40 cellular contexts compared by ENCODE assay signal in the genomic region with DNA sequence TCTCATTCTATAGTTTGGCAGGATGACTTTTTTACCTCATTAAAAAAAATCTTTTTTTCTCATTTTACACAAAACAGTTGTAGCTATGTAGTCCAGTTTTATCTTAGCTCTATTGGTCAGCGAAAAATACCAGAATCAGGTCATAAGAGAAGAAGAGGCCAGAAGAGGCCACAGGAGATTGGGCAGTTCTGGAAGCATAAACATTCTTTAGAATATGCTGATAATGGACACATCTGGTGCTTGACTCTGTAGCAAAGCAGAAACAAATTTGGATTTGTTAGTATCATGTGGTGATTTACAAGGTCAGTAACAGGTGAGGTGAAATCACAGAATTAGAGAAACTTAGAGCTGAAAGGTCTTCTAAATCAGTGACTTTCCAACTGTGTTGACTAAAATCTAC.
"Had no signal": no experiment of that assay in that cellular context is flagged by ENCODE, and none has a peak within 500 bp of the region (broad histone marks: within the 10 kb centered on the region; RNA-seq: fewer than 3 reads in every experiment).

No MANE protein-coding gene starts in this region.

- H3K27me3 Mint-ChIP-seq: activated naive CD4-positive, alpha-beta T cell treated with anti-CD3 and anti-CD28 coated beads, Interleukin-2, amount 10 ng/mL, durations not matched to agents 7 days and 5 days; activated naive CD4-positive, alpha-beta T cell treated with anti-CD3 and anti-CD28 coated beads, Interleukin-2, amount 50 U/mL, for 24 hours; activated naive CD8-positive, alpha-beta T cell; activated naive CD8-positive, alpha-beta T cell treated with anti-CD3 and anti-CD28 coated beads for 36 hours; activated naive CD8-positive, alpha-beta T cell treated with anti-CD3 and anti-CD28 coated beads, Interleukin-2, amount 10 ng/mL, durations not matched to agents 7 days and 5 days; activated naive CD8-positive, alpha-beta T cell treated with anti-CD3 and anti-CD28 coated beads, Interleukin-2, amount 50 U/mL, for 24 hours; activated T-helper 17 cell treated with anti-CD3 and anti-CD28 coated beads, Interleukin-2, amount 50 U/mL, for 72 hours; central memory CD8-positive, alpha-beta T cell had no signal

- H3K9me3 ChIP-seq: adrenal gland, ascending aorta, body of pancreas, breast epithelium had no signal

- H3K4me3 Mint-ChIP-seq: activated naive CD4-positive, alpha-beta T cell treated with anti-CD3 and anti-CD28 coated beads for 36 hours; activated naive CD4-positive, alpha-beta T cell treated with anti-CD3 and anti-CD28 coated beads, Interleukin-2, amount 10 ng/mL, durations not matched to agents 7 days and 5 days; activated naive CD4-positive, alpha-beta T cell treated with anti-CD3 and anti-CD28 coated beads, Interleukin-2, amount 50 U/mL, for 24 hours; activated naive CD8-positive, alpha-beta T cell; activated naive CD8-positive, alpha-beta T cell treated with anti-CD3 and anti-CD28 coated beads for 36 hours; activated naive CD8-positive, alpha-beta T cell treated with anti-CD3 and anti-CD28 coated beads, Interleukin-2, amount 10 ng/mL, durations not matched to agents 7 days and 5 days; activated naive CD8-positive, alpha-beta T cell treated with anti-CD3 and anti-CD28 coated beads, Interleukin-2, amount 50 U/mL, for 24 hours; activated T-cell treated with anti-CD3 and anti-CD28 coated beads, Interleukin-2, amount 50 U/mL, for 4 hours; activated T-cell treated with anti-CD3 and anti-CD28 coated beads, Interleukin-2, amount 50 U/mL, for 72 hours; activated T-helper 1 cell treated with anti-CD3 and anti-CD28 coated beads, Interleukin-12 subunit alpha, Interleukin-12 subunit beta, Interleukin-2, Interleukin-4 antibody, amounts not matched to agents 30 ng/mL and 10 ng/mL and 1 ng/mL, durations not matched to agents 14 hours and 24 hours and 36 hours; activated T-helper 17 cell treated with anti-CD3 and anti-CD28 coated beads, Interleukin-2, amount 50 U/mL, for 72 hours; brain; central memory CD8-positive, alpha-beta T cell had no signal

- H3K36me3 Mint-ChIP-seq: activated naive CD4-positive, alpha-beta T cell treated with anti-CD3 and anti-CD28 coated beads, Interleukin-2, amount 10 ng/mL, durations not matched to agents 7 days and 5 days; activated naive CD4-positive, alpha-beta T cell treated with anti-CD3 and anti-CD28 coated beads, Interleukin-2, amount 50 U/mL, for 24 hours; activated naive CD4-positive, alpha-beta T cell treated with anti-CD3 and anti-CD28 coated beads, Interleukin-2, amount 50 U/mL, for 72 hours; activated naive CD8-positive, alpha-beta T cell; activated naive CD8-positive, alpha-beta T cell treated with anti-CD3 and anti-CD28 coated beads for 36 hours; activated naive CD8-positive, alpha-beta T cell treated with anti-CD3 and anti-CD28 coated beads, Interleukin-2, amount 10 ng/mL, durations not matched to agents 7 days and 5 days; brain had no signal

- H3K9me3 Mint-ChIP-seq: activated naive CD4-positive, alpha-beta T cell treated with anti-CD3 and anti-CD28 coated beads for 36 hours; activated naive CD4-positive, alpha-beta T cell treated with anti-CD3 and anti-CD28 coated beads, Interleukin-2, amount 10 ng/mL, durations not matched to agents 7 days and 5 days; activated naive CD4-positive, alpha-beta T cell treated with anti-CD3 and anti-CD28 coated beads, Interleukin-2, amount 50 U/mL, for 24 hours; activated naive CD8-positive, alpha-beta T cell treated with anti-CD3 and anti-CD28 coated beads for 36 hours; activated naive CD8-positive, alpha-beta T cell treated with anti-CD3 and anti-CD28 coated beads, Interleukin-2, amount 10 ng/mL, durations not matched to agents 7 days and 5 days; activated naive CD8-positive, alpha-beta T cell treated with anti-CD3 and anti-CD28 coated beads, Interleukin-2, amount 50 U/mL, for 24 hours; activated T-cell treated with anti-CD3 and anti-CD28 coated beads, Interleukin-2, amount 50 U/mL, for 4 hours; activated T-cell treated with anti-CD3 and anti-CD28 coated beads, Interleukin-2, amount 50 U/mL, for 72 hours; activated T-helper 1 cell treated with anti-CD3 and anti-CD28 coated beads, Interleukin-12 subunit alpha, Interleukin-12 subunit beta, Interleukin-2, Interleukin-4 antibody, amounts not matched to agents 30 ng/mL and 10 ng/mL and 1 ng/mL, durations not matched to agents 14 hours and 24 hours and 36 hours; activated T-helper 2 cell treated with anti-CD3 and anti-CD28 coated beads, Interferon-gamma antibody, Interleukin-2, Interleukin-4, amounts not matched to agents 10 μg/mL and 5 μg/mL and 100 μg/mL, durations not matched to agents 14 hours and 24 hours and 36 hours; brain had no signal

- FAIRE-seq: astrocyte, bronchial epithelial cell had no signal

- H3K4me1 Mint-ChIP-seq: activated naive CD4-positive, alpha-beta T cell treated with anti-CD3 and anti-CD28 coated beads, Interleukin-2, amount 10 ng/mL, durations not matched to agents 7 days and 5 days; activated naive CD4-positive, alpha-beta T cell treated with anti-CD3 and anti-CD28 coated beads, Interleukin-2, amount 50 U/mL, for 24 hours; activated naive CD8-positive, alpha-beta T cell treated with anti-CD3 and anti-CD28 coated beads for 36 hours; activated naive CD8-positive, alpha-beta T cell treated with anti-CD3 and anti-CD28 coated beads, Interleukin-2, amount 10 ng/mL, durations not matched to agents 7 days and 5 days; activated naive CD8-positive, alpha-beta T cell treated with anti-CD3 and anti-CD28 coated beads, Interleukin-2, amount 50 U/mL, for 24 hours; activated T-helper 17 cell treated with anti-CD3 and anti-CD28 coated beads, Interleukin-2, amount 50 U/mL, for 72 hours; central memory CD8-positive, alpha-beta T cell had no signal

- H3K36me3 ChIP-seq: adrenal gland, ascending aorta, brain microvascular endothelial cell, breast epithelium, cardiac muscle cell had no signal

- H3K27ac Mint-ChIP-seq: activated naive CD4-positive, alpha-beta T cell treated with anti-CD3 and anti-CD28 coated beads for 36 hours; activated naive CD4-positive, alpha-beta T cell treated with anti-CD3 and anti-CD28 coated beads, Interleukin-2, amount 10 ng/mL, durations not matched to agents 7 days and 5 days; activated naive CD4-positive, alpha-beta T cell treated with anti-CD3 and anti-CD28 coated beads, Interleukin-2, amount 50 U/mL, for 24 hours; activated naive CD4-positive, alpha-beta T cell treated with anti-CD3 and anti-CD28 coated beads, Interleukin-2, amount 50 U/mL, for 72 hours; activated naive CD8-positive, alpha-beta T cell; activated naive CD8-positive, alpha-beta T cell treated with anti-CD3 and anti-CD28 coated beads for 36 hours; activated naive CD8-positive, alpha-beta T cell treated with anti-CD3 and anti-CD28 coated beads, Interleukin-2, amount 10 ng/mL, durations not matched to agents 7 days and 5 days; activated naive CD8-positive, alpha-beta T cell treated with anti-CD3 and anti-CD28 coated beads, Interleukin-2, amount 50 U/mL, for 24 hours; activated T-cell treated with anti-CD3 and anti-CD28 coated beads, Interleukin-2, amount 50 U/mL, for 72 hours; activated T-helper 1 cell treated with anti-CD3 and anti-CD28 coated beads, Interleukin-12 subunit alpha, Interleukin-12 subunit beta, Interleukin-2, Interleukin-4 antibody, amounts not matched to agents 30 ng/mL and 10 ng/mL and 1 ng/mL, durations not matched to agents 14 hours and 24 hours and 36 hours; activated T-helper 17 cell treated with anti-CD3 and anti-CD28 coated beads, Interleukin-2, amount 50 U/mL, for 72 hours; activated T-helper 2 cell treated with anti-CD3 and anti-CD28 coated beads, Interferon-gamma antibody, Interleukin-2, Interleukin-4, amounts not matched to agents 10 μg/mL and 5 μg/mL and 100 μg/mL, durations not matched to agents 14 hours and 24 hours and 36 hours; brain had no signal

- H3K27me3 ChIP-seq: adrenal gland, ascending aorta, body of pancreas, brain microvascular endothelial cell, breast epithelium, cardiac muscle cell had no signal

- H3K4me3 ChIP-seq: adrenal gland, ascending aorta, body of pancreas, breast epithelium, cardiac muscle cell had no signal

- H3K27ac ChIP-seq: adrenal gland, ascending aorta, body of pancreas, brain microvascular endothelial cell, breast epithelium, cardiac muscle cell had no signal

- H3K4me1 ChIP-seq: adrenal gland, ascending aorta, body of pancreas, breast epithelium had no signal

- DNase-seq: activated effector memory CD4-positive, alpha-beta T cell treated with anti-CD3 and anti-CD28 coated beads, Interleukin-2, amount 50 U/mL, for 16 hours; activated effector memory CD4-positive, alpha-beta T cell treated with Interleukin-2 at 50 U/mL for 16 hours; activated gamma-delta T cell; activated gamma-delta T cell treated with Interleukin-2 at 50 U/mL for 16 hours; activated naive CD4-positive, alpha-beta T cell; activated naive CD4-positive, alpha-beta T cell treated with anti-CD3 and anti-CD28 coated beads for 36 hours; activated naive CD4-positive, alpha-beta T cell treated with anti-CD3 and anti-CD28 coated beads, Interleukin-2, amount 10 ng/mL, durations not matched to agents 7 days and 5 days; activated naive CD4-positive, alpha-beta T cell treated with anti-CD3 and anti-CD28 coated beads, Interleukin-2, amount 50 U/mL, for 16 hours; activated naive CD4-positive, alpha-beta T cell treated with Interleukin-2 at 50 U/mL for 16 hours; activated naive CD8-positive, alpha-beta T cell treated with anti-CD3 and anti-CD28 coated beads for 36 hours; activated naive CD8-positive, alpha-beta T cell treated with anti-CD3 and anti-CD28 coated beads, Interleukin-2, amount 10 ng/mL, durations not matched to agents 7 days and 5 days; activated naive CD8-positive, alpha-beta T cell treated with anti-CD3 and anti-CD28 coated beads, Interleukin-2, amount 50 U/mL, for 24 hours; activated T-cell treated with anti-CD3 and anti-CD28 coated beads for 4 hours; activated T-cell treated with anti-CD3 and anti-CD28 coated beads, Interleukin-2, amount 50 U/mL, for 1 hour; activated T-cell treated with anti-CD3 and anti-CD28 coated beads, Interleukin-2, amount 50 U/mL, for 4 hours; activated T-cell treated with anti-CD3 and anti-CD28 coated beads, Interleukin-2, amount 50 U/mL, for 48 hours; activated T-cell treated with anti-CD3 and anti-CD28 coated beads, Interleukin-2, amount 50 U/mL, for 72 hours; adrenal gland; amniotic stem cell; amygdala; anterior cingulate cortex; aorta; body of pancreas; brain microvascular endothelial cell; caudate nucleus; central memory CD4-positive, alpha-beta T cell; cerebellar nuclear complex had no signal
